ENCODE assay signal across 20 cellular contexts in genomic region chr21:15439726-15440125, GRCh38.
A peak's percentile ranks its signal among the peaks of the same experiment; 100 is the strongest.
DNase-seq lines count a peak whose midpoint lies in the region; ATAC-seq, FAIRE-seq and TF ChIP-seq lines count a peak whose summit lies in the region.
"Had no signal": no experiment of that assay in that cellular context is flagged by ENCODE, and none has a peak within 500 bp of the region (broad histone marks: within the 10 kb centered on the region; RNA-seq: fewer than 3 reads in every experiment).

No MANE protein-coding gene starts in this region.

- no peak for TF ChIP-seq RAD21 in HepG2 (CRISPR knock-in tag; IDR thresholded peaks at IDR 0.05)

- H3K27me3 ChIP-seq in HepG2 (ENCODE audit: control insufficient read depth in 1 of 2, insufficient read depth in 2 of 2, low read length in 2 of 2), result no peaks in the 10 kb centered on the region
- H3K27me3 ChIP-seq in right lobe of liver, result no peaks in the 10 kb centered on the region
- no peaks in the 10 kb centered on the region for H3K27me3 ChIP-seq in neural progenitor cell
- no peaks in the 10 kb centered on the region for H3K27me3 ChIP-seq in gastroesophageal sphincter
- H3K27me3 ChIP-seq in thyroid gland, result no peaks in the 10 kb centered on the region
- H3K27me3 ChIP-seq: BLaER1 had no signal

- no peak for DNase-seq in HepG2 (ENCODE audit: low spot score)
- no peak for DNase-seq in right lobe of liver
- DNase-seq in amniotic epithelial cell (ENCODE audit: low read depth), result peak; percentile 66
- no peak for DNase-seq in neural progenitor cell (ENCODE audit: low spot score)
- no peak for DNase-seq in thyroid gland
- DNase-seq: CD4-positive, alpha-beta memory T cell; DMS153; DMS79; GDM1; IMR-90 had no signal

- TF ChIP-seq EP300 in HepG2 (IDR thresholded peaks at IDR 0.05; ENCODE audit: low read depth in 2 of 2, low read length in 2 of 2) (no peak), HepG2 (CRISPR knock-in tag; IDR thresholded peaks at IDR 0.05; ENCODE audit: borderline replicate concordance) (no peak), gastroesophageal sphincter (IDR thresholded peaks at IDR 0.05) (no peak)

- no peak for FAIRE-seq in HepG2 (lab: Jason Lieb, UNC)
- FAIRE-seq: GM12892, GM18507, K562 had no signal

- H4K20me1 ChIP-seq in HepG2 (ENCODE audit: insufficient read depth, low read length), result no peaks in the 10 kb centered on the region
- H4K20me1 ChIP-seq in neural progenitor cell (ENCODE audit: low read depth), result no peaks in the 10 kb centered on the region
- H4K20me1 ChIP-seq: BLaER1 had no signal

- H3K9me3 ChIP-seq in HepG2 (ENCODE audit: low read length) (peaks cover 3% of the 10 kb centered on the region; the same call in 1 of the 2 replicates), right lobe of liver (no peaks in the 10 kb centered on the region), neural progenitor cell (ENCODE audit: low read depth) (peaks cover 2% of the 10 kb centered on the region), gastroesophageal sphincter (no peaks in the 10 kb centered on the region), thyroid gland (no peaks in the 10 kb centered on the region)
- H3K9me3 ChIP-seq: HAP-1 had no signal

- H3K36me3 ChIP-seq in HepG2 (replicated peaks in 1 of 2; ENCODE audit: control insufficient read depth in 1 of 2, insufficient read depth in 2 of 2, low read length in 2 of 2), result no peaks in the 10 kb centered on the region
- no peaks in the 10 kb centered on the region for H3K36me3 ChIP-seq in right lobe of liver
- H3K36me3 ChIP-seq in neural progenitor cell, result no peaks in the 10 kb centered on the region
- no peaks in the 10 kb centered on the region for H3K36me3 ChIP-seq in gastroesophageal sphincter
- no peaks in the 10 kb centered on the region for H3K36me3 ChIP-seq in thyroid gland
- H3K36me3 ChIP-seq: BLaER1, HAP-1 had no signal

- BruUV-seq in HepG2 (replicated peaks; lab: Mats Ljungman, UMichigan), result no TSS peak

- H2AFZ ChIP-seq in HepG2 (ENCODE audit: low read length) (no peak overlapping the region), neural progenitor cell (replicated peaks) (no peak overlapping the region)

- WGBS in HepG2 (ENCODE audit: low lambda C conversion rate), result 87% methylated on average over 1 of the region's 1 CpG
- 49% methylated on average over 1 of the region's 1 CpG for WGBS in right lobe of liver (ENCODE audit: insufficient coverage, low coverage, low lambda C conversion rate, missing lambda C conversion rate)
- WGBS in gastroesophageal sphincter (ENCODE audit: low coverage in 1 of 2), 2 donors, result 54% methylated on average over 1 of the region's 1 CpG; no CpG with 5 or more reads in 1 of the 2 donors
- 78% methylated on average over 1 of the region's 1 CpG for whole genome bisulfite sequencing in thyroid gland, 2 donors

- peaks cover 12% of the 10 kb centered on the region for H3K9me3 Mint-ChIP-seq in neural progenitor cell
- H3K9me3 Mint-ChIP-seq: CD14-positive monocyte; CD4-positive, alpha-beta memory T cell had no signal

- no peak overlapping the region; a peak in 1 of 6 replicates for H3K4me3 ChIP-seq in HepG2 (replicated peaks in 1 of 3; ENCODE audit: insufficient read depth in 1 of 3, low read depth in 2 of 3, low read length in 3 of 3)
- no peak overlapping the region for H3K4me3 ChIP-seq in right lobe of liver
- no peak overlapping the region for H3K4me3 ChIP-seq in neural progenitor cell
- H3K4me3 ChIP-seq in gastroesophageal sphincter, result no peak overlapping the region
- H3K4me3 ChIP-seq in thyroid gland (replicated peaks in 1 of 3), result no peak overlapping the region
- H3K4me3 ChIP-seq: BLaER1, HAP-1, K562 had no signal

- POLR2A ChIA-PET in HepG2 (lab: Yijun Ruan, JAX), result no interaction called here

- no peak for TF ChIP-seq POLR2A in HepG2 (IDR thresholded peaks at IDR 0.05; ENCODE audit: insufficient read depth in 1 of 2, low read depth in 2 of 2, low read length in 2 of 2)
- no peak for TF ChIP-seq POLR2A in right lobe of liver (IDR thresholded peaks at IDR 0.05)
- TF ChIP-seq POLR2A in gastroesophageal sphincter (IDR thresholded peaks at IDR 0.05), result no peak
- TF ChIP-seq POLR2A in thyroid gland (IDR thresholded peaks at IDR 0.05), result no peak

- CTCF ChIA-PET in HepG2 (lab: Yijun Ruan, JAX; ENCODE audit: low intra/inter-chr PET ratio, low total read pairs), result no interaction called here

- H3K79me2 ChIP-seq in HepG2 (ENCODE audit: insufficient read depth, low read length) (peaks cover 51% of the 10 kb centered on the region), neural progenitor cell (ENCODE audit: low read depth) (no peaks in the 10 kb centered on the region)

- H3K36me3 Mint-ChIP-seq in neural progenitor cell, result peaks cover 6% of the 10 kb centered on the region
- H3K36me3 Mint-ChIP-seq: CD4-positive, alpha-beta memory T cell had no signal

- in situ Hi-C loops in HepG2 (cut with HindIII; ENCODE audit: extremely low pct_ligation_motif_present, low pct_unique_long_range_greater_than_20kb), result loop anchor here (10.0 kb wide), 1 partner anchor 295 kb away; no protein-coding TSS in a partner anchor

- peak overlapping the region; percentile 64 for H3K27ac Mint-ChIP-seq in neural progenitor cell
- H3K27ac Mint-ChIP-seq: CD14-positive monocyte; CD4-positive, alpha-beta memory T cell had no signal

- H3K27ac ChIP-seq in HepG2 (ENCODE audit: extremely low read length, insufficient read depth, low read length) (peak overlapping the region; percentile 86), right lobe of liver (no peak overlapping the region), neural progenitor cell (no peak overlapping the region), gastroesophageal sphincter (no peak overlapping the region), thyroid gland (no peak overlapping the region)
- H3K27ac ChIP-seq: 22Rv1, BLaER1, HL-60 had no signal

- no peak overlapping the region for H3K4me3 Mint-ChIP-seq in neural progenitor cell
- H3K4me3 Mint-ChIP-seq: CD14-positive monocyte; CD4-positive, alpha-beta memory T cell had no signal

- TF ChIP-seq CTCF in HepG2 (CRISPR knock-in tag; IDR thresholded peaks at IDR 0.05) (no peak), right lobe of liver (IDR thresholded peaks at IDR 0.05) (no peak), neural progenitor cell (IDR thresholded peaks at IDR 0.05) (no peak), gastroesophageal sphincter (IDR thresholded peaks at IDR 0.05) (no peak), thyroid gland (IDR thresholded peaks at IDR 0.05) (no peak)

- H3K27me3 Mint-ChIP-seq in neural progenitor cell (ENCODE audit: insufficient read depth, low read depth), result no peaks in the 10 kb centered on the region
- H3K27me3 Mint-ChIP-seq: CD4-positive, alpha-beta memory T cell had no signal

- ATAC-seq in HepG2, result no peak
- no peak for ATAC-seq in right lobe of liver
- no peak for ATAC-seq in GM18511 (IDR thresholded peaks at IDR 0.05; ENCODE audit: unreplicated experiment)
- no peak for ATAC-seq in gastroesophageal sphincter
- ATAC-seq: K562 had no signal

- H3K9ac ChIP-seq in HepG2 (ENCODE audit: insufficient read depth, low read depth, low read length) (no peak overlapping the region), neural progenitor cell (no peak overlapping the region)
- H3K9ac ChIP-seq: BLaER1 had no signal

- H3K4me1 ChIP-seq in HepG2 (ENCODE audit: insufficient read depth, low read length) (peaks cover 85% of the 10 kb centered on the region), right lobe of liver (peaks cover 0 to 39% (median 17%) of the 10 kb centered on the region in 4 donors), neural progenitor cell (peaks cover 66% of the 10 kb centered on the region), gastroesophageal sphincter (peaks cover 3 to 33% (median 5%) of the 10 kb centered on the region in 3 donors), thyroid gland (peaks cover 0 to 2% of the 10 kb centered on the region in 2 donors)
- H3K4me1 ChIP-seq: HAP-1 had no signal

- peak overlapping the region; percentile 85; the same call in 1 of the 2 replicates for H3K4me2 ChIP-seq in HepG2 (ENCODE audit: low read depth, low read length)
- H3K4me2 ChIP-seq in neural progenitor cell, result peak overlapping the region; percentile 56
- H3K4me2 ChIP-seq: BLaER1 had no signal

- intact Hi-C loops in HepG2 (cut with micrococcal nuclease; ENCODE audit: unreplicated experiment), result loop anchor here (2.0 to 10.0 kb wide), 4 partner anchors 299 to 1055 kb away; partner anchors contain the start of gene HSPA13
- intact Hi-C loops in right lobe of liver (cut with DNase I), result no loop called here
- intact Hi-C loops in thyroid gland (cut with DNase I), result no loop called here

- H3K4me1 Mint-ChIP-seq in neural progenitor cell, result peaks cover 66% of the 10 kb centered on the region
- H3K4me1 Mint-ChIP-seq: CD4-positive, alpha-beta memory T cell had no signal

- H3F3A ChIP-seq in neural progenitor cell (ENCODE audit: low read depth), result peaks cover 2% of the 10 kb centered on the region

TF ChIP-seq in HepG2, 621 proteins besides CTCF, POLR2A, EP300 and RAD21 (continues in another document):
- no peak for TF ChIP-seq TFAP4 (IDR thresholded peaks at IDR 0.05; ENCODE audit: borderline replicate concordance, low read depth)
- TF ChIP-seq MEF2D (CRISPR knock-in tag; IDR thresholded peaks at IDR 0.05), result no peak
- TF ChIP-seq NKX3-1 (CRISPR knock-in tag; IDR thresholded peaks at IDR 0.05), result no peak
- TF ChIP-seq DMAP1 (CRISPR knock-in tag; IDR thresholded peaks at IDR 0.05), result no peak
- no peak for TF ChIP-seq MAFK (conservative IDR thresholded peaks at IDR 0.05 in 1 of 2, IDR thresholded peaks at IDR 0.05 in 1 of 2; ENCODE audit: low read length in 2 of 2)
- no peak for TF ChIP-seq PLSCR1 (CRISPR knock-in tag; IDR thresholded peaks at IDR 0.05; ENCODE audit: borderline replicate concordance)
